8 cellular contexts compared by ENCODE assay signal in genomic region chr2:20351555-20352229, GRCh38. TPM values are rescaled to one million over a fixed set of nuclear protein-coding genes. Genes with fewer than 3 reads are reported as not detected.
A peak's percentile ranks its signal among the peaks of the same experiment; 100 is the strongest.
DNase-seq lines count a peak whose midpoint lies in the region; ATAC-seq and TF ChIP-seq lines count a peak whose summit lies in the region.

No MANE protein-coding gene starts in this region.

- H3K4me2 ChIP-seq in IMR-90 (ENCODE audit: low read depth, low read length) (peak overlapping the region; percentile 83), mesendoderm (ENCODE audit: low read length) (peak overlapping the region; percentile 94)

- no peak for TF ChIP-seq RAD21 in IMR-90 (IDR thresholded peaks at IDR 0.05; ENCODE audit: low read length)

- in situ Hi-C loops in IMR-90 (cut with MboI; ENCODE audit: low sequenced_read_pairs): no loop called here

- peak overlapping the region; percentile 93 for H3K14ac ChIP-seq in IMR-90 (replicated peaks; ENCODE audit: low read depth, low read length)

- peak overlapping the region; percentile 81 for H3K4ac ChIP-seq in IMR-90 (ENCODE audit: low read depth, low read length)
- H3K4ac ChIP-seq in mesendoderm (ENCODE audit: low read depth, low read length): peak overlapping the region; percentile 77

- no peaks in the 10 kb centered on the region for H3K36me3 ChIP-seq in CD4-positive, alpha-beta memory T cell (ENCODE audit: insufficient read depth, low read length)
- no peaks in the 10 kb centered on the region for H3K36me3 ChIP-seq in IMR-90 (ENCODE audit: control insufficient read depth, insufficient read depth, low read length)
- H3K36me3 ChIP-seq in mesendoderm (ENCODE audit: control insufficient read depth, insufficient read depth, low read length): no peaks in the 10 kb centered on the region

- peaks cover 0 to 26% of the 10 kb centered on the region in 2 experiments; a peak in 3 of 4 replicates for H3K79me1 ChIP-seq in IMR-90 (ENCODE audit: low read depth in 1 of 2, low read length in 2 of 2)
- no peaks in the 10 kb centered on the region for H3K79me1 ChIP-seq in mesendoderm (ENCODE audit: low read length)

- H4K5ac ChIP-seq in IMR-90 (ENCODE audit: low read depth, low read length) (peak overlapping the region; percentile 87), mesendoderm (ENCODE audit: low read length) (peak overlapping the region; percentile 50)

- H2BK5ac ChIP-seq in IMR-90 (ENCODE audit: low read depth, low read length, poor library complexity, severe bottlenecking): peak overlapping the region; percentile 64
- H2BK5ac ChIP-seq in mesendoderm (ENCODE audit: low read length): peak overlapping the region; percentile 77

- BruUV-seq in IMR-90 (replicated peaks; lab: Mats Ljungman, UMichigan): no TSS peak

- H3K9ac ChIP-seq in IMR-90 (ENCODE audit: low read depth, low read length) (peak overlapping the region; percentile 87), mesendoderm (ENCODE audit: low read length) (peak overlapping the region; percentile 94)

- CTCF ChIA-PET in CD4-positive, alpha-beta memory T cell (lab: Charles Lee; ENCODE audit: partially characterized antibody): interaction anchor here (0.7 to 4.3 kb wide), 6 partner anchors 9 to 300 kb away, joined by 3 to 41 read pairs (median 4); no protein-coding TSS in a partner anchor
- CTCF ChIA-PET in IMR-90 (lab: Yijun Ruan, JAX): interaction anchor here (0.6 kb wide), 1 partner anchor 25 kb away, joined by 5 read pairs; no protein-coding TSS in a partner anchor

- H3K23ac ChIP-seq in IMR-90 (ENCODE audit: low read depth, low read length): peak overlapping the region; percentile 93
- no peak overlapping the region for H3K23ac ChIP-seq in mesendoderm (ENCODE audit: low read length)

- dilution Hi-C loops in IMR-90 (cut with HindIII; ENCODE audit: low sequenced_read_pairs, unreplicated experiment): no loop called here

- H2BK120ac ChIP-seq in IMR-90 (ENCODE audit: low read depth, low read length) (peak overlapping the region; percentile 63; the same call in 1 of the 2 replicates), mesendoderm (ENCODE audit: low read depth, low read length) (no peak overlapping the region)

- peaks cover 34% of the 10 kb centered on the region for H3K79me2 ChIP-seq in mesendoderm (ENCODE audit: control insufficient read depth, insufficient read depth, low read length)

- peak overlapping the region; percentile 83 to 98 for H4K8ac ChIP-seq in IMR-90 (ENCODE audit: low read depth in 2 of 2, low read length in 2 of 2)
- peak overlapping the region; percentile 84 for H4K8ac ChIP-seq in mesendoderm (ENCODE audit: low read depth, low read length)

- peak overlapping the region; percentile 92 for H2AFZ ChIP-seq in IMR-90 (replicated peaks; ENCODE audit: low read length, poor library complexity)

- H2BK15ac ChIP-seq in IMR-90 (ENCODE audit: low read depth, low read length) (peak overlapping the region; percentile 63; the same call in 1 of the 3 replicates), mesendoderm (replicated peaks; ENCODE audit: low read depth) (no peak overlapping the region)

- peaks cover 3 to 9% of the 10 kb centered on the region in 2 donors for H3K36me3 Mint-ChIP-seq in CD4-positive, alpha-beta memory T cell

- POLR2A ChIA-PET in CD4-positive, alpha-beta memory T cell (lab: Charles Lee; ENCODE audit: partially characterized antibody): interaction anchor here (0.9 to 4.3 kb wide), 11 partner anchors 9 to 1791 kb away, joined by 3 to 25 read pairs (median 4); partner anchors contain the start of genes HS1BP3, RDH14 and RHOB
- POLR2A ChIA-PET in IMR-90 (lab: Charles Lee; ENCODE audit: unreplicated experiment): no interaction called here

- peak overlapping the region; percentile 85 for H3K27ac ChIP-seq in CD4-positive, alpha-beta memory T cell (ENCODE audit: low read depth, low read length)
- H3K27ac ChIP-seq in IMR-90 (ENCODE audit: insufficient read depth, low read length) (peak overlapping the region; percentile 91), angular gyrus (ENCODE audit: low read depth, low read length) (peak overlapping the region; percentile 94), mesendoderm (ENCODE audit: low read depth, low read length) (peak overlapping the region; percentile 91)

- H3K9me3 ChIP-seq in CD4-positive, alpha-beta memory T cell (ENCODE audit: control insufficient read depth in 1 of 2, low read length in 2 of 2): no peaks in the 10 kb centered on the region
- no peaks in the 10 kb centered on the region for H3K9me3 ChIP-seq in IMR-90 (ENCODE audit: control insufficient read depth, insufficient read depth, low read length)

- no peaks in the 10 kb centered on the region for H3K9me3 Mint-ChIP-seq in CD4-positive, alpha-beta memory T cell

- TF ChIP-seq POLR2A in IMR-90 (IDR thresholded peaks at IDR 0.05; ENCODE audit: low read depth, low read length): no peak

- H2AK9ac ChIP-seq in IMR-90 (replicated peaks; ENCODE audit: low read depth, low read length, poor library complexity): peak overlapping the region; percentile 97

- H3K27me3 ChIP-seq in CD4-positive, alpha-beta memory T cell (ENCODE audit: insufficient read depth, low read length): no peaks in the 10 kb centered on the region
- H3K27me3 ChIP-seq in IMR-90 (ENCODE audit: control insufficient read depth, insufficient read depth, low read length): no peaks in the 10 kb centered on the region
- H3K27me3 ChIP-seq in mesendoderm (ENCODE audit: insufficient read depth, low read length, poor library complexity): no peaks in the 10 kb centered on the region

- peak overlapping the region; percentile 71 for H2AK5ac ChIP-seq in IMR-90 (ENCODE audit: low read depth, low read length)
- H2AK5ac ChIP-seq in mesendoderm (ENCODE audit: low read length): no peak overlapping the region

- no peak overlapping the region; the same call in 1 of the 2 replicates for H3K18ac ChIP-seq in IMR-90 (ENCODE audit: low read depth, low read length)
- peak overlapping the region; percentile 43 for H3K18ac ChIP-seq in mesendoderm (ENCODE audit: low read length)

- DNase-seq in CD4-positive, alpha-beta memory T cell: peak in 1 of 5 donors; percentile 45
- DNase-seq in IMR-90 (no peak), mesendoderm (peak; percentile 29), 8988T (no peak), GDM1 (lab: John Stamatoyannopoulos, UW) (no peak)
- DNase-seq in stimulated activated CD8-positive, alpha-beta memory T cell treated with anti-CD3 and anti-CD28 coated beads, Interleukin-4, amount 100 ng/mL, for 48 hours: no peak

- H3K4me1 ChIP-seq in CD4-positive, alpha-beta memory T cell (ENCODE audit: insufficient read depth, low read length): peaks cover 57% of the 10 kb centered on the region
- peaks cover 10% of the 10 kb centered on the region for H3K4me1 ChIP-seq in IMR-90 (ENCODE audit: control insufficient read depth, insufficient read depth, low read length)
- H3K4me1 ChIP-seq in mesendoderm (ENCODE audit: control insufficient read depth, low read depth, low read length): peaks cover 14% of the 10 kb centered on the region

- H4K20me1 ChIP-seq in IMR-90 (ENCODE audit: insufficient read depth, low read length): peaks cover 34% of the 10 kb centered on the region

- H3K4me1 Mint-ChIP-seq in CD4-positive, alpha-beta memory T cell: peaks cover 20 to 33% (median 30%) of the 10 kb centered on the region in 4 donors

- intact Hi-C loops in CD4-positive, alpha-beta memory T cell (cut with micrococcal nuclease): loop anchor here (1.0 to 5.0 kb wide), 9 partner anchors 34 to 1004 kb away; partner anchors contain the start of genes HS1BP3, LAPTM4A, LDAH and RHOB
- intact Hi-C loops in IMR-90 (cut with micrococcal nuclease): no loop called here

- H3K9me1 ChIP-seq in IMR-90 (ENCODE audit: insufficient read depth, low read length): peaks cover 8% of the 10 kb centered on the region

- WGBS in IMR-90 (ENCODE audit: extremely low coverage in 2 of 2, insufficient read length in 1 of 2), 2 experiments: 31% methylated on average over 6 of the region's 13 CpGs; no CpG with 5 or more reads in 1 of the 2 experiments
- 100% methylated on average over 2 of the region's 13 CpGs for WGBS in mesendoderm (ENCODE audit: extremely low coverage, insufficient coverage, low lambda C conversion rate)

- H4K91ac ChIP-seq in IMR-90 (ENCODE audit: insufficient read depth, low read depth, low read length): peak overlapping the region; percentile 88

- peak overlapping the region; percentile 80 to 83 for H3K4me3 ChIP-seq in CD4-positive, alpha-beta memory T cell (ENCODE audit: low read length in 2 of 2)
- H3K4me3 ChIP-seq in IMR-90 (ENCODE audit: insufficient read depth, low read depth, low read length) (peak overlapping the region; percentile 66), mesendoderm (ENCODE audit: low read length) (peak overlapping the region; percentile 61)

- peak overlapping the region; percentile 80; the same call in 1 of the 2 replicates for H3K56ac ChIP-seq in IMR-90 (ENCODE audit: extremely low read depth, insufficient read depth, low read length)
- peak overlapping the region; percentile 94 for H3K56ac ChIP-seq in mesendoderm (ENCODE audit: low read length)

- no peaks in the 10 kb centered on the region for H3K27me3 Mint-ChIP-seq in CD4-positive, alpha-beta memory T cell

- ATAC-seq in IMR-90 (ENCODE audit: low read depth) (no peak), GM18502 (IDR thresholded peaks at IDR 0.05; ENCODE audit: poor library complexity, unreplicated experiment) (no peak)

- H3K27ac Mint-ChIP-seq in CD4-positive, alpha-beta memory T cell: no peak overlapping the region

- no peak for TF ChIP-seq CTCF in IMR-90 (conservative IDR thresholded peaks at IDR 0.05; ENCODE audit: low read depth, low read length)

- no peak overlapping the region for H2BK20ac ChIP-seq in IMR-90 (ENCODE audit: low read depth, low read length)

- H3K4me3 Mint-ChIP-seq in CD4-positive, alpha-beta memory T cell: no peak overlapping the region

TF ChIP-seq in IMR-90, 13 proteins besides CTCF, POLR2A, EP300 and RAD21 (continues in another document):
- TF ChIP-seq CEBPB (IDR thresholded peaks at IDR 0.05; ENCODE audit: low read depth, low read length): no peak
- TF ChIP-seq MAFK (IDR thresholded peaks at IDR 0.05; ENCODE audit: low read depth, low read length): no peak
- no peak for TF ChIP-seq CHD1 (IDR thresholded peaks at IDR 0.05; ENCODE audit: low read depth, low read length)
- no peak for TF ChIP-seq USF2 (IDR thresholded peaks at IDR 0.05; ENCODE audit: low read depth, low read length)

RNA-seq across cellular contexts. Expression of gene PUM2, which starts 1.0 kb away (rescaled TPM):
- 100 to 1,000 TPM; 161 to 184 TPM for total RNA-seq in CD4-positive, alpha-beta memory T cell
- 10 to 100 TPM; 20.3 to 20.5 TPM for polyA plus RNA-seq in CD4-positive, alpha-beta memory T cell
- total RNA-seq in IMR-90 (2012; rRNA removed): 35.6 and 38.4 TPM in 2 replicates
- polyA plus RNA-seq in IMR-90 (2012; rRNA removed): 16.4 and 18.8 TPM in 2 replicates
- polyA plus RNA-seq in IMR-90 (2012; cell fraction: cytosol; rRNA removed): 4.5 and 6.3 TPM in 2 replicates
- polyA plus RNA-seq in IMR-90 (2012; cell fraction: nucleus; rRNA removed; ENCODE audit: low replicate concordance): 8.0 and 28.7 TPM in 2 replicates
- polyA plus RNA-seq in mesendoderm (2013, experiment 1 of 2): 41.5 TPM
- polyA plus RNA-seq in mesendoderm (2013, experiment 2 of 2): 40.2 TPM
